In the genomic region with DNA sequence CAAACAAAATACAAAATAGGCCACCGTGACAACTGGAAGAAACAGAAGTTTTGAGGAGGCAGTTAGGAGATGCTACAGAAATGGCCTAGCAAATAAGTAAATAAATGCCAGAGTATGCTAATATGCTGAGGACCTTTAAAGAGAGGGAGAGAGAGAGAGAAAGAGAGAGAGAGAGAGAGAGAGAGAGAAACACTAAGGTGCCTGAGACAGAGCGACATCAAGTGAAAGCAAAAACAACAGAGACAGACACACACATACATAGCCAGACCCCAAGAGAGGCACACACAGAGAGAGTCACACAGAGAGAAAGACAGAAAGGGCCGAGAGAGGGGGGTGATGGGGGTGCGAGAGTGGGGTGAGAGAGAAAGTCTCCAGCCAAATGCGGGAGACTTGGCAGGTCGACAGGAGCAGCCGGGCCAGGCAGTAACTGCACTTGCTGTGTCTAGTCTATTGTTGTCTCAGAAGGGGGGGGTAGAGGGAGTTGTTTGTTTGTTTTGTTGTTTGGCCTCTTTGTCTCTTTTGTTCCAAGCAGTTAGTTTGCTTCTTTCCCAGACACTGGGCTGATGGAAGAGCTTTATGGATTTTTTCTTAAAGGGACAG, we compare ENCODE assay signal across 11 cellular contexts. TPM values are rescaled to one million over a fixed set of nuclear protein-coding genes. Genes with fewer than 3 reads are reported as not detected.
DNase-seq lines count a peak whose midpoint lies in the region; FAIRE-seq and TF ChIP-seq lines count a peak whose summit lies in the region.
"Had no signal": no experiment of that assay in that cellular context is flagged by ENCODE, and none has a peak within 500 bp of the region (broad histone marks: within the 10 kb centered on the region; RNA-seq: fewer than 3 reads in every experiment).

No MANE protein-coding gene starts in this region.

- H3K9me3 Mint-ChIP-seq in CD8-positive, alpha-beta memory T cell, result peaks cover 0 to 6% (median 0%) of the 10 kb centered on the region in 5 donors
- H3K9me3 Mint-ChIP-seq: activated naive CD4-positive, alpha-beta T cell treated with anti-CD3 and anti-CD28 coated beads, Interleukin-2, amount 50 U/mL, for 72 hours had no signal

- no peak for FAIRE-seq in GM12892 (lab: Jason Lieb, UNC)

- no peaks in the 10 kb centered on the region for H3K36me3 Mint-ChIP-seq in CD8-positive, alpha-beta memory T cell

- H3K36me3 ChIP-seq in CD8-positive, alpha-beta memory T cell (ENCODE audit: insufficient read depth, low read length), result no peaks in the 10 kb centered on the region

- H3K27me3 ChIP-seq in CD8-positive, alpha-beta memory T cell (ENCODE audit: insufficient read depth, low read length, poor library complexity, severe bottlenecking), result peaks cover 19% of the 10 kb centered on the region

- H3K9me3 ChIP-seq in CD8-positive, alpha-beta memory T cell (ENCODE audit: low read length), result no peaks in the 10 kb centered on the region

- no peak overlapping the region for H3K27ac ChIP-seq in CD8-positive, alpha-beta memory T cell (ENCODE audit: low read depth, low read length)
- H3K27ac ChIP-seq: C4-2B had no signal

- intact Hi-C loops in head of caudate nucleus (cut with DNase I), result loop anchor here (2.0 kb wide), 1 partner anchor 29 kb away; the partner anchor contains the start of gene NFIB

- POLR2A ChIA-PET in CD8-positive, alpha-beta memory T cell (lab: Charles Lee), result no interaction called here

- peaks cover 7 to 12% (median 9%) of the 10 kb centered on the region in 3 donors for H3K4me1 Mint-ChIP-seq in CD8-positive, alpha-beta memory T cell

- no peak overlapping the region for H3K4me3 ChIP-seq in CD8-positive, alpha-beta memory T cell (ENCODE audit: low read length)

- no peak overlapping the region for H3K27ac Mint-ChIP-seq in CD8-positive, alpha-beta memory T cell
- H3K27ac Mint-ChIP-seq: activated naive CD4-positive, alpha-beta T cell treated with anti-CD3 and anti-CD28 coated beads, Interleukin-2, amount 50 U/mL, for 72 hours had no signal

- CTCF ChIA-PET in CD8-positive, alpha-beta memory T cell (lab: Charles Lee), result no interaction called here

- H3K4me1 ChIP-seq in CD8-positive, alpha-beta memory T cell (ENCODE audit: insufficient read depth, low read length), result no peaks in the 10 kb centered on the region

- TF ChIP-seq POLR2A in GM12892 (IDR thresholded peaks at IDR 0.05; ENCODE audit: low read depth, low read length), result no peak

- no peak overlapping the region for H3K4me3 Mint-ChIP-seq in CD8-positive, alpha-beta memory T cell

- peaks cover 23 to 28% of the 10 kb centered on the region in 2 donors for H3K27me3 Mint-ChIP-seq in CD8-positive, alpha-beta memory T cell

- DNase-seq in DMS153 (lab: John Stamatoyannopoulos, UW), result peak; percentile 61
- DNase-seq in NCI-H774 (lab: John Stamatoyannopoulos, UW), result peak; percentile 77
- DNase-seq in head of caudate nucleus, result peak; percentile 84 to 97 (median 93)
- DNase-seq in nucleus accumbens (lab: John Stamatoyannopoulos, UW), result peak in 55 of 56 donors; percentile 22 to 97 (median 87)
- DNase-seq in activated CD4-positive, alpha-beta T cell treated with anti-CD3 and anti-CD28 coated beads for 48 hours, result no peak
- DNase-seq in dedifferentiated amniotic fluid mesenchymal stem cell (ENCODE audit: extremely low spot score), result no peak
- no peak for DNase-seq in CD8-positive, alpha-beta memory T cell
- DNase-seq in GM12892 (ENCODE audit: insufficient read length), result no peak
- DNase-seq: activated CD4-positive, CD25-positive, alpha-beta regulatory T cell had no signal

RNA-seq across cellular contexts. Expression of gene NFIB, which starts 30.1 kb away (rescaled TPM):
- total RNA-seq in CD8-positive, alpha-beta memory T cell, result not detected
- polyA plus RNA-seq in CD8-positive, alpha-beta memory T cell, result not detected
- polyA plus RNA-seq in GM12892 (2012; ENCODE audit: missing spikeins), result not detected
- total RNA-seq: activated naive CD4-positive, alpha-beta T cell treated with anti-CD3 and anti-CD28 coated beads, Interleukin-2, amount 50 U/mL, for 72 hours had no signal

Comparison
In these comparisons a context has a peak if more than half of its experiments do, and no peak if none do; other contexts are left out.
1. DNase-seq: peak in DMS153 (single experiment), NCI-H774 (single experiment), head of caudate nucleus (42 of 42) and nucleus accumbens (55 of 56); none in activated CD4-positive, alpha-beta T cell treated with anti-CD3 and anti-CD28 coated beads for 48 hours (single experiment), dedifferentiated amniotic fluid mesenchymal stem cell (single experiment), CD8-positive, alpha-beta memory T cell (0 of 5) and GM12892 (single experiment).